8 cellular contexts compared by ENCODE assay signal in genomic region chrX:130171446-130172126, GRCh38. TPM values are rescaled to one million over a fixed set of nuclear protein-coding genes. Genes with fewer than 3 reads are reported as not detected.
A peak's percentile ranks its signal among the peaks of the same experiment; 100 is the strongest.
DNase-seq lines count a peak whose midpoint lies in the region; ATAC-seq and TF ChIP-seq lines count a peak whose summit lies in the region.

Gene RAB33A, plus strand, starts transcription at chrX:130171962. Its CDS starts 101 bp downstream, at chrX:130172063.

- peak within 1 kb of the TSS; percentile 49 for H3K4me3 ChIP-seq in neuron (ENCODE audit: low read length)

- ATAC-seq in GM19351 (IDR thresholded peaks at IDR 0.05; ENCODE audit: unreplicated experiment) (peak; percentile 23), foreskin keratinocyte (peak; percentile 37), HG03139 (IDR thresholded peaks at IDR 0.05; ENCODE audit: unreplicated experiment) (no peak)

- H3K36me3 ChIP-seq in neuron (ENCODE audit: insufficient read depth, low read length), result no peaks in the 10 kb centered on the region

- no peaks in the 10 kb centered on the region for H3K9me3 ChIP-seq in neuron (ENCODE audit: low read length)

- no peak within 1 kb of the TSS for H3K27ac ChIP-seq in foreskin keratinocyte

- no peak within 1 kb of the TSS for H2AFZ ChIP-seq in neuron (ENCODE audit: low read depth, low read length)

- DNase-seq in Ammon's horn (ENCODE audit: low spot score) (peak; percentile 83), NCI-H345 (lab: John Stamatoyannopoulos, UW) (peak; percentile 13), foreskin keratinocyte (no peak), epidermal melanocyte (ENCODE audit: insufficient read length, low spot score) (no peak)
- DNase-seq in activated T-helper 9 cell treated with anti-CD3 and anti-CD28 coated beads, Interleukin-2, amount 50 U/mL, for 16 hours (ENCODE audit: low read depth), result peak; percentile 21

- peaks cover 13% of the 10 kb centered on the region for H3K27me3 ChIP-seq in foreskin keratinocyte
- H3K27me3 ChIP-seq in neuron (ENCODE audit: insufficient read depth, low read length), result no peaks in the 10 kb centered on the region

- H3K4me1 ChIP-seq in foreskin keratinocyte (no peaks in the 10 kb centered on the region), neuron (ENCODE audit: insufficient read depth, low read length) (peaks cover 21% of the 10 kb centered on the region)

- no peak for TF ChIP-seq CTCF in foreskin keratinocyte (conservative IDR thresholded peaks at IDR 0.05)

RNA-seq across cellular contexts. Expression of gene RAB33A, which starts in this region (rescaled TPM):
- total RNA-seq in foreskin keratinocyte, result 0.10 TPM in 1 of 2 replicates, not detected in the other
- 0.10 and 0.16 TPM in 2 replicates for polyA plus RNA-seq in foreskin keratinocyte

Comparison
In these comparisons a context has a peak if more than half of its experiments do, and no peak if none do; other contexts are left out.
1. Peak in ATAC-seq in foreskin keratinocyte; RNA of the gene not detected or under 1 TPM.
2. DNase-seq: peak in Ammon's horn (single experiment), NCI-H345 (single experiment) and activated T-helper 9 cell treated with anti-CD3 and anti-CD28 coated beads, Interleukin-2, amount 50 U/mL, for 16 hours (single experiment); none in foreskin keratinocyte (0 of 2) and epidermal melanocyte (single experiment).